Comparison of ENCODE assay signal across 1 cellular context in genomic region chr3:48018841-48019240, GRCh38.
TF ChIP-seq lines count a peak whose summit lies in the region.

No MANE protein-coding gene starts in this region.

TF ChIP-seq in endothelial cell of umbilical vein, 7 proteins besides CTCF, POLR2A, EP300 and RAD21:
- TF ChIP-seq JUN (IDR thresholded peaks at IDR 0.05; ENCODE audit: borderline replicate concordance, insufficient read depth, insufficient read length, low read depth), result no peak
- peak; percentile 31 for TF ChIP-seq FOS (IDR thresholded peaks at IDR 0.05; ENCODE audit: borderline replicate concordance, insufficient read depth, low read length)
